In the genomic region with DNA sequence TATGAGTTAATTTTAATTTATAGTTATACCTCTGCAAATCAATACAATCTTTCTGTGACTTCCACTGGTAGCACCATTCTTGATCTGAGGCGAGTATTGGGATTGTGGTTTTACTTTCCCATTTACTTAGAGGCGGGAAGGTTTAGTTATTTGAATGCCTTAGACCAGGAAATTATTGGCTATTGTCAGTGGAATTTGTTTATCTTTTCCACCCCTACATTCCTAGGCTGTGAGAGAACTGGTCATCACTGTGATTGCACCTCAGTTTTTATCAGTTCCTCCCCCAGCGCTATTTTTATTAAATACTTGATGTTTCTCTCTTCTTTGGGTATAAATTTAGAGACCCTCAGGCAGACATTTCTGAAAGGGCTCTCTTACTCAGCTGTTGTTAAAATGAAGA, we compare ENCODE assay signal across 11 cellular contexts. TPM values are rescaled to one million over a fixed set of nuclear protein-coding genes. Genes with fewer than 3 reads are reported as not detected.
DNase-seq lines count a peak whose midpoint lies in the region; ATAC-seq and TF ChIP-seq lines count a peak whose summit lies in the region.
"Had no signal": no experiment of that assay in that cellular context is flagged by ENCODE, and none has a peak within 500 bp of the region (broad histone marks: within the 10 kb centered on the region; RNA-seq: fewer than 3 reads in every experiment).

No MANE protein-coding gene starts in this region.

- 67% methylated on average over 3 of the region's 3 CpGs for WGBS in SK-N-SH (ENCODE audit: low lambda C conversion rate)
- 13 to 22% (median 14%) methylated on average over 3 of the region's 3 CpGs for WGBS in ovary, 3 donors

- no peak overlapping the region for H3K9ac ChIP-seq in SK-N-SH
- H3K9ac ChIP-seq: parathyroid adenoma had no signal

- peaks cover 95% of the 10 kb centered on the region for H3K79me2 ChIP-seq in SK-N-SH (ENCODE audit: insufficient read depth)
- H3K79me2 ChIP-seq: parathyroid adenoma had no signal

- peaks cover 27% of the 10 kb centered on the region for H4K20me1 ChIP-seq in SK-N-SH (ENCODE audit: insufficient read depth)

- peak; percentile 57 for DNase-seq in GM03348 (ENCODE audit: low spot score)
- DNase-seq in SK-N-SH: no peak
- DNase-seq in fibroblast of the aortic adventitia (ENCODE audit: low read depth): peak; percentile 67
- DNase-seq in ovary: no peak
- no peak for DNase-seq in stimulated activated CD4-positive, alpha-beta T cell treated with anti-CD3 and anti-CD28 coated beads, Interleukin-4, amount 100 ng/mL, for 24 hours
- DNase-seq in stimulated activated CD4-positive, alpha-beta T cell treated with anti-CD3 and anti-CD28 coated beads, Interleukin-2, amount 100 ng/mL, for 48 hours: no peak
- no peak for DNase-seq in upper lobe of right lung
- DNase-seq: T-helper 9 cell had no signal

- 0 out of 4 replicates have a peak overlapping the region, but pooled peaks of 1 of the 2 experiments have one; percentile 18 for H3K4me3 ChIP-seq in SK-N-SH (ENCODE audit: low read depth in 2 of 2, low read length in 1 of 2)
- H3K4me3 ChIP-seq in fibroblast of the aortic adventitia (ENCODE audit: low read depth, low read length): no peak overlapping the region
- peak overlapping the region; percentile 10 for H3K4me3 ChIP-seq in ovary
- H3K4me3 ChIP-seq in upper lobe of right lung: no peak overlapping the region
- H3K4me3 ChIP-seq: transverse colon had no signal

- intact Hi-C loops in ovary (cut with DNase I) (no loop called here), upper lobe of right lung (cut with DNase I) (loop anchor here (5.0 kb wide), 1 partner anchor 169 kb away; no protein-coding TSS in a partner anchor)

- TF ChIP-seq RAD21 in SK-N-SH (IDR thresholded peaks at IDR 0.05; ENCODE audit: low read length): no peak

- no peaks in the 10 kb centered on the region for H3K9me2 ChIP-seq in SK-N-SH

- H3K4me2 ChIP-seq in SK-N-SH: peak overlapping the region; percentile 70

- H3K36me3 ChIP-seq in SK-N-SH (replicated peaks in 1 of 2; ENCODE audit: control insufficient read depth in 1 of 2, insufficient read depth in 2 of 2, low read length in 1 of 2) (peaks cover 0 to 2% of the 10 kb centered on the region in 2 experiments), ovary (no peaks in the 10 kb centered on the region), upper lobe of right lung (no peaks in the 10 kb centered on the region)
- H3K36me3 ChIP-seq: transverse colon had no signal

- H3K27ac ChIP-seq in SK-N-SH (ENCODE audit: low read depth in 2 of 2, low read length in 1 of 2) (peak overlapping the region; percentile 48 to 60; a peak in 3 of 4 replicates), ovary (no peak overlapping the region), upper lobe of right lung (no peak overlapping the region)
- H3K27ac ChIP-seq: parathyroid adenoma had no signal

- H3K9me3 ChIP-seq in SK-N-SH (no peaks in the 10 kb centered on the region), ovary (no peaks in the 10 kb centered on the region), upper lobe of right lung (no peaks in the 10 kb centered on the region)
- H3K9me3 ChIP-seq: transverse colon had no signal

- CTCF ChIA-PET in SK-N-SH (lab: Yijun Ruan, JAX): interaction anchor here (1.0 to 4.9 kb wide), 5 partner anchors 15 to 409 kb away, joined by 3 to 32 read pairs (median 7); a partner anchor contains a TSS

- H3F3A ChIP-seq in SK-N-SH (replicated peaks; ENCODE audit: insufficient read depth): peaks cover 19% of the 10 kb centered on the region

- ATAC-seq in GM19463 (IDR thresholded peaks at IDR 0.05; ENCODE audit: unreplicated experiment): no peak
- no peak for ATAC-seq in upper lobe of right lung

- POLR2A ChIA-PET in SK-N-SH (lab: Yijun Ruan, JAX): no interaction called here

- no peak for TF ChIP-seq CTCF in SK-N-SH (IDR thresholded peaks at IDR 0.05)
- TF ChIP-seq CTCF in fibroblast of the aortic adventitia (IDR thresholded peaks at IDR 0.05; ENCODE audit: insufficient read depth, low read length): no peak
- no peak for TF ChIP-seq CTCF in ovary (IDR thresholded peaks at IDR 0.05)
- no peak for TF ChIP-seq CTCF in upper lobe of right lung (IDR thresholded peaks at IDR 0.05)

- H3K27me3 ChIP-seq in SK-N-SH (ENCODE audit: insufficient read depth) (no peaks in the 10 kb centered on the region), ovary (no peaks in the 10 kb centered on the region), upper lobe of right lung (no peaks in the 10 kb centered on the region)
- H3K27me3 ChIP-seq: transverse colon had no signal

- H2AFZ ChIP-seq in SK-N-SH (ENCODE audit: low read depth): no peak overlapping the region
- H2AFZ ChIP-seq: parathyroid adenoma had no signal

- TF ChIP-seq EP300 in SK-N-SH (IDR thresholded peaks at IDR 0.05; ENCODE audit: borderline replicate concordance in 1 of 2, low read depth in 1 of 2, low read length in 1 of 2) (no peak), ovary (IDR thresholded peaks at IDR 0.05) (no peak)

- H3K4me1 ChIP-seq in SK-N-SH (ENCODE audit: control insufficient read depth in 1 of 2, insufficient read depth in 2 of 2, low read depth in 1 of 2, low read length in 1 of 2): peaks cover 12 to 44% of the 10 kb centered on the region in 2 experiments
- H3K4me1 ChIP-seq in ovary (ENCODE audit: insufficient read depth): peaks cover 13% of the 10 kb centered on the region
- peaks cover 30% of the 10 kb centered on the region for H3K4me1 ChIP-seq in upper lobe of right lung

- no peak for TF ChIP-seq POLR2A in ovary (IDR thresholded peaks at IDR 0.05)

TF ChIP-seq in SK-N-SH, 30 proteins besides CTCF, POLR2A, EP300 and RAD21:
- TF ChIP-seq TAF1 (IDR thresholded peaks at IDR 0.05; ENCODE audit: borderline replicate concordance, low read depth, low read length) (0 out of 2 replicates have a peak, but pooled peaks have one; percentile 32), RCOR1 (IDR thresholded peaks at IDR 0.05; ENCODE audit: low read length) (no peak)
TF ChIP-seq in SK-N-SH: peak in this region for 1.

RNA-seq across cellular contexts. Expression of a gene that starts 29.9 kb away (rescaled TPM):
- polyA plus RNA-seq in SK-N-SH (2012; rRNA removed): 13.9 and 15.6 TPM in 2 replicates
- polyA plus RNA-seq in SK-N-SH (2012; cell fraction: cytosol; rRNA removed): 21.5 and 23.1 TPM in 2 replicates
- polyA plus RNA-seq in SK-N-SH (2012; cell fraction: nucleus; rRNA removed): 7.3 and 13.4 TPM in 2 replicates
- total RNA-seq in fibroblast of the aortic adventitia (ENCODE audit: low replicate concordance): 26.7 and 44.8 TPM in 2 replicates
- 10 to 100 TPM; 27.9 to 54.1 (median 47.0) TPM for total RNA-seq in ovary
- polyA plus RNA-seq in ovary: 10 to 100 TPM; 12.6 to 21.7 TPM
- 47.2 TPM for total RNA-seq in upper lobe of right lung

Comparison
In these comparisons a context has a peak if more than half of its experiments do, and no peak if none do; other contexts are left out.
1. DNase-seq: peak in GM03348 (single experiment) and fibroblast of the aortic adventitia (single experiment); none in SK-N-SH (single experiment), ovary (0 of 5), stimulated activated CD4-positive, alpha-beta T cell treated with anti-CD3 and anti-CD28 coated beads, Interleukin-4, amount 100 ng/mL, for 24 hours (single experiment), stimulated activated CD4-positive, alpha-beta T cell treated with anti-CD3 and anti-CD28 coated beads, Interleukin-2, amount 100 ng/mL, for 48 hours (0 of 2) and upper lobe of right lung (single experiment).
2. H3K27ac ChIP-seq: peak in SK-N-SH (2 of 2); none in ovary (0 of 2) and upper lobe of right lung (single experiment).